In genomic region chr6:108477034-108477433, GRCh38 we compare ENCODE assay signal across 30 cellular contexts.
DNase-seq lines count a peak whose midpoint lies in the region; ATAC-seq and TF ChIP-seq lines count a peak whose summit lies in the region.
"Had no signal": no experiment of that assay in that cellular context is flagged by ENCODE, and none has a peak within 500 bp of the region (broad histone marks: within the 10 kb centered on the region; RNA-seq: fewer than 3 reads in every experiment).

No MANE protein-coding gene starts in this region.

- intact Hi-C loops in Right ventricle myocardium inferior (cut with DNase I): no loop called here

- no peak for ATAC-seq in Right ventricle myocardium inferior
- ATAC-seq: A549; foreskin keratinocyte; heart left ventricle; left lung; right lobe of liver; stimulated activated naive CD8-positive, alpha-beta T cell treated with anti-CD3 and anti-CD28 coated beads, Interleukin-15, amount 100 ng/mL, for 72 hours had no signal

- DNase-seq in NCI-H345 (lab: John Stamatoyannopoulos, UW): peak; percentile 35
- no peak for DNase-seq in NCI-H345 treated with DMSO at 0.1 percent for 48 hours (lab: John Stamatoyannopoulos, UW; ENCODE audit: unreplicated experiment)
- DNase-seq in NCI-H1930 (lab: John Stamatoyannopoulos, UW): peak; percentile 5 to 12
- peak in 28 of 61 donors; percentile 1 to 72 (median 14) for DNase-seq in caudate nucleus (lab: John Stamatoyannopoulos, UW)
- peak; percentile 59 for DNase-seq in superior temporal gyrus (ENCODE audit: extremely low spot score)
- no peak for DNase-seq in T-helper 1 cell
- no peak for DNase-seq in Right ventricle myocardium inferior (ENCODE audit: missing footprints)
- DNase-seq in HEK293T (ENCODE audit: extremely low spot score): no peak
- DNase-seq: activated CD4-positive, alpha-beta memory T cell treated with anti-CD3 and anti-CD28 coated beads, Interleukin-2, amount 10 ng/mL, durations not matched to agents 7 days and 5 days; activated CD8-positive, alpha-beta memory T cell treated with anti-CD3 and anti-CD28 coated beads, Interleukin-2, amount 50 U/mL, for 48 hours; activated naive CD4-positive, alpha-beta T cell treated with Interleukin-2 at 50 U/mL for 16 hours; CD4-positive, CD25-positive, alpha-beta regulatory T cell; foreskin keratinocyte; heart left ventricle; IMR-90; islet precursor cell; left lung; mesendoderm; MV-4-11; NCI-H2081 treated with DMSO at 0.1 percent for 48 hours; NCI-H510A; PC-9; right lobe of liver; SIG-M5; stimulated activated CD4-positive, alpha-beta T cell treated with anti-CD3 and anti-CD28 coated beads, Interleukin-12 subunit alpha, Interleukin-12 subunit beta, amount 100 ng/mL, for 4 hours; stimulated activated CD4-positive, alpha-beta T cell treated with anti-CD3 and anti-CD28 coated beads, Interleukin-2, amount 100 ng/mL, for 48 hours; stimulated activated naive CD8-positive, alpha-beta T cell treated with anti-CD3 and anti-CD28 coated beads, Interleukin-15, amount 100 ng/mL, for 72 hours; uterus had no signal

- POLR2A ChIA-PET in HEK293T (lab: Yijun Ruan, JAX): no interaction called here

- CTCF ChIA-PET in HEK293T (lab: Yijun Ruan, JAX): interaction anchor here (1.2 kb wide), 1 partner anchor 15 kb away, joined by 5 read pairs; no protein-coding TSS in a partner anchor

- H3K27ac ChIP-seq in caudate nucleus (ENCODE audit: low read depth, low read length): peak overlapping the region; percentile 12
- H3K27ac ChIP-seq: A549, esophagus muscularis mucosa, foreskin keratinocyte, heart left ventricle, left lung, PC-9, right lobe of liver, uterus had no signal

TF ChIP-seq in HEK293T, 16 proteins besides CTCF, POLR2A, EP300 and RAD21:
- TF ChIP-seq CTBP1 (IDR thresholded peaks at IDR 0.05; ENCODE audit: borderline replicate concordance): no peak
- no peak for TF ChIP-seq TARDBP (IDR thresholded peaks at IDR 0.05)
- TF ChIP-seq PKNOX1 (IDR thresholded peaks at IDR 0.05): no peak
- TF ChIP-seq SUZ12 (IDR thresholded peaks at IDR 0.05): no peak
- TF ChIP-seq HDGF (IDR thresholded peaks at IDR 0.05; ENCODE audit: borderline replicate concordance): no peak
- no peak for TF ChIP-seq ELF4 (IDR thresholded peaks at IDR 0.05)
- no peak for TF ChIP-seq SP1 (IDR thresholded peaks at IDR 0.05)
- TF ChIP-seq L3MBTL2 (conservative IDR thresholded peaks at IDR 0.05): no peak
- TF ChIP-seq ZNF384 (IDR thresholded peaks at IDR 0.05): no peak
- no peak for TF ChIP-seq FOXK2 (IDR thresholded peaks at IDR 0.05)
- no peak for TF ChIP-seq NFRKB (IDR thresholded peaks at IDR 0.05)
- no peak for TF ChIP-seq FOXA1 (IDR thresholded peaks at IDR 0.05)
- TF ChIP-seq LEF1 (IDR thresholded peaks at IDR 0.05; ENCODE audit: borderline replicate concordance): no peak
- no peak for TF ChIP-seq ARNT (IDR thresholded peaks at IDR 0.05)
- no peak for TF ChIP-seq FOXM1 (IDR thresholded peaks at IDR 0.05; ENCODE audit: borderline replicate concordance)
- no peak for TF ChIP-seq BHLHE40 (IDR thresholded peaks at IDR 0.05; ENCODE audit: borderline replicate concordance)

Comparison
In these comparisons a context has a peak if more than half of its experiments do, and no peak if none do; other contexts are left out.
1. DNase-seq: peak in NCI-H345 (single experiment), NCI-H1930 (2 of 2) and superior temporal gyrus (single experiment); none in NCI-H345 treated with DMSO at 0.1 percent for 48 hours (single experiment), T-helper 1 cell (0 of 5), Right ventricle myocardium inferior (single experiment) and HEK293T (single experiment).